ENCODE assay signal across 23 cellular contexts in genomic region chr13:110653851-110654250, GRCh38.
"Had no signal": no experiment of that assay in that cellular context is flagged by ENCODE, and none has a peak within 500 bp of the region (broad histone marks: within the 10 kb centered on the region; RNA-seq: fewer than 3 reads in every experiment).

No MANE protein-coding gene starts in this region.

- H3K27me3 Mint-ChIP-seq: stimulated activated naive B cell treated with anti-CD40 and anti-IgM and Interleukin-4, amounts not matched to agents 10 μg/mL and 1 μg/mL and 100 μg/mL, for 72 hours; stimulated activated naive CD8-positive, alpha-beta T cell treated with anti-CD3 and anti-CD28 coated beads, Interleukin-15, amount 100 ng/mL, for 72 hours had no signal

- H3K36me3 Mint-ChIP-seq: natural killer cell had no signal

- FAIRE-seq: endometrium, frontal cortex, islet of Langerhans, small intestine had no signal

- H3K4me3 Mint-ChIP-seq: natural killer cell; stimulated activated naive CD8-positive, alpha-beta T cell treated with anti-CD3 and anti-CD28 coated beads, Interleukin-15, amount 100 ng/mL, for 72 hours had no signal

- H3K27me3 ChIP-seq: dorsolateral prefrontal cortex, heart left ventricle, right atrium auricular region, testis, tibial nerve, upper lobe of right lung, vagina had no signal

- ATAC-seq: esophagus mucosa; heart left ventricle; left lobe of liver; mucosa of descending colon; natural killer cell; stimulated activated naive CD8-positive, alpha-beta T cell treated with anti-CD3 and anti-CD28 coated beads, Interleukin-15, amount 100 ng/mL, for 72 hours; upper lobe of right lung had no signal

- DNase-seq: cortex of kidney; effector CD8-positive, alpha-beta T cell; heart left ventricle; hippocampal formation; mammary epithelial cell; mucosa of descending colon; natural killer cell; small intestine; stimulated activated CD4-positive, alpha-beta T cell treated with anti-CD3 and anti-CD28 coated beads, Interleukin-4, amount 100 ng/mL, for 1 hour; stimulated activated CD8-positive, alpha-beta memory T cell treated with anti-CD3 and anti-CD28 coated beads, Interleukin-4, amount 100 ng/mL, for 48 hours; stimulated activated naive CD8-positive, alpha-beta T cell treated with anti-CD3 and anti-CD28 coated beads, Interleukin-15, amount 100 ng/mL, for 72 hours; testis; upper lobe of right lung had no signal

- H3K4me1 ChIP-seq: right atrium auricular region, upper lobe of right lung, vagina had no signal

- H3K27ac Mint-ChIP-seq: natural killer cell had no signal

- H3K9me3 Mint-ChIP-seq: natural killer cell; stimulated activated naive B cell treated with anti-CD40 and anti-IgM and Interleukin-4, amounts not matched to agents 10 μg/mL and 1 μg/mL and 100 μg/mL, for 72 hours; stimulated activated naive CD8-positive, alpha-beta T cell treated with anti-CD3 and anti-CD28 coated beads, Interleukin-15, amount 100 ng/mL, for 72 hours had no signal

- H3K4me3 ChIP-seq: dorsolateral prefrontal cortex, heart left ventricle, mucosa of descending colon, right atrium auricular region, testis, tibial nerve, upper lobe of right lung, vagina had no signal

- H3K9me3 ChIP-seq: mucosa of descending colon, right atrium auricular region, testis, tibial nerve, upper lobe of right lung, vagina had no signal

- H3K27ac ChIP-seq: dorsolateral prefrontal cortex, heart left ventricle, right atrium auricular region, testis, tibial nerve, upper lobe of right lung, vagina had no signal
